Comparison of ENCODE assay signal across 8 cellular contexts in genomic region chr5:134758176-134758503, GRCh38. TPM values are rescaled to one million over a fixed set of nuclear protein-coding genes. Genes with fewer than 3 reads are reported as not detected.
DNase-seq lines count a peak whose midpoint lies in the region; ATAC-seq and TF ChIP-seq lines count a peak whose summit lies in the region.

No MANE protein-coding gene starts in this region.

- H3K27me3 ChIP-seq in OCI-LY1 (ENCODE audit: insufficient read depth, low read length) (no peaks in the 10 kb centered on the region), esophagus muscularis mucosa (no peaks in the 10 kb centered on the region)

- no peak for TF ChIP-seq CTCF in OCI-LY1 (IDR thresholded peaks at IDR 0.05; ENCODE audit: low read length)
- no peak for TF ChIP-seq CTCF in esophagus muscularis mucosa (IDR thresholded peaks at IDR 0.05)
- no peak for TF ChIP-seq CTCF in progenitor cell of endocrine pancreas (IDR thresholded peaks at IDR 0.05; ENCODE audit: unreplicated experiment)

- TF ChIP-seq POLR2A in esophagus muscularis mucosa (IDR thresholded peaks at IDR 0.05; ENCODE audit: low read depth), result no peak

- no peaks in the 10 kb centered on the region for H3K9me3 Mint-ChIP-seq in progenitor cell of endocrine pancreas (ENCODE audit: low read depth)

- no peaks in the 10 kb centered on the region for H3K9me2 ChIP-seq in OCI-LY1 (ENCODE audit: low read depth, low read length)

- peaks cover 12% of the 10 kb centered on the region for H3K27me3 Mint-ChIP-seq in progenitor cell of endocrine pancreas

- H3K36me3 Mint-ChIP-seq in progenitor cell of endocrine pancreas (ENCODE audit: insufficient read depth), result peaks cover 3% of the 10 kb centered on the region

- H3K4me1 ChIP-seq in OCI-LY1 (ENCODE audit: insufficient read depth, low read length, severe bottlenecking) (peaks cover 19% of the 10 kb centered on the region), esophagus muscularis mucosa (peaks cover 16 to 45% (median 35%) of the 10 kb centered on the region in 4 donors)

- WGBS in esophagus muscularis mucosa, result 32% methylated on average over 6 of the region's 9 CpGs

- peaks cover 17% of the 10 kb centered on the region for H3K4me1 Mint-ChIP-seq in progenitor cell of endocrine pancreas (ENCODE audit: low read depth)

- H3K79me2 ChIP-seq in OCI-LY1 (ENCODE audit: insufficient read depth, low read length), result peaks cover 40% of the 10 kb centered on the region

- H2AFZ ChIP-seq in OCI-LY1 (ENCODE audit: low read length), result peak overlapping the region; percentile 31

- H3K9ac ChIP-seq in OCI-LY1 (ENCODE audit: low read length), result peak overlapping the region; percentile 63

- peak overlapping the region; percentile 32 for H3K27ac ChIP-seq in OCI-LY1 (ENCODE audit: low read depth, low read length, poor library complexity, severe bottlenecking)
- peak overlapping the region; percentile 76 to 82 (median 80) for H3K27ac ChIP-seq in esophagus muscularis mucosa (replicated peaks in 1 of 4)

- intact Hi-C loops in esophagus muscularis mucosa (cut with DNase I), result no loop called here

- peaks cover 3% of the 10 kb centered on the region; the same call in 1 of the 2 replicates for H3K36me3 ChIP-seq in OCI-LY1 (ENCODE audit: insufficient read depth, low read length)
- peaks cover 0 to 4% (median under 1%) of the 10 kb centered on the region in 4 donors for H3K36me3 ChIP-seq in esophagus muscularis mucosa

- DNase-seq in esophagus muscularis mucosa (ENCODE audit: extremely low spot score), result no peak
- no peak for DNase-seq in progenitor cell of endocrine pancreas (ENCODE audit: low spot score, unreplicated experiment)
- DNase-seq in midbrain (lab: John Stamatoyannopoulos, UW), result no peak
- no peak for DNase-seq in stimulated activated naive CD4-positive, alpha-beta T cell treated with Interleukin-2 at 50 U/mL for 16 hours (lab: John Stamatoyannopoulos, UW)

- H3K4me2 ChIP-seq in OCI-LY1 (ENCODE audit: low read length), result peak overlapping the region; percentile 75

- peak overlapping the region; percentile 98 for H3K27ac Mint-ChIP-seq in progenitor cell of endocrine pancreas

- ATAC-seq in GM21528 (IDR thresholded peaks at IDR 0.05; ENCODE audit: low FRiP score, unreplicated experiment) (peak; percentile 26), GM19395 (IDR thresholded peaks at IDR 0.05; ENCODE audit: unreplicated experiment) (no peak), HG02642 (IDR thresholded peaks at IDR 0.05; ENCODE audit: poor library complexity, unreplicated experiment) (no peak)

- no peaks in the 10 kb centered on the region for H4K20me1 ChIP-seq in OCI-LY1 (ENCODE audit: insufficient read depth, low read length)

- H3K4me3 ChIP-seq in OCI-LY1 (ENCODE audit: low read depth, low read length, poor library complexity, severe bottlenecking) (peak overlapping the region; percentile 76), esophagus muscularis mucosa (peak overlapping the region; percentile 76 to 97 (median 80))

- peak overlapping the region; percentile 98 for H3K4me3 Mint-ChIP-seq in progenitor cell of endocrine pancreas (ENCODE audit: low read depth)

- H3F3A ChIP-seq in OCI-LY1 (ENCODE audit: insufficient read depth, low read length), result 0 out of 2 replicates have a peak, but pooled peaks cover 10% of the 10 kb centered on the region

- TF ChIP-seq EP300 in esophagus muscularis mucosa (IDR thresholded peaks at IDR 0.05), result no peak

- no peaks in the 10 kb centered on the region for H3K9me3 ChIP-seq in OCI-LY1 (ENCODE audit: low read length)
- H3K9me3 ChIP-seq in esophagus muscularis mucosa, result no peaks in the 10 kb centered on the region

RNA-seq across cellular contexts. Expression of gene DDX46, which starts 0.4 kb away (rescaled TPM):
- 10 to 100 TPM; 29.2 to 33.2 (median 30.5) TPM for total RNA-seq in esophagus muscularis mucosa
- total RNA-seq in progenitor cell of endocrine pancreas, result 72.3 and 73.2 TPM in 2 replicates

RNA-seq across cellular contexts. Expression of gene CAMLG, which starts 19.8 kb away (rescaled TPM):
- 10 to 100 TPM; 38.5 to 54.4 (median 49.8) TPM for total RNA-seq in esophagus muscularis mucosa
- total RNA-seq in progenitor cell of endocrine pancreas, result 40.8 and 45.3 TPM in 2 replicates
